ENCODE assay signal across 8 cellular contexts in genomic region chr16:3401719-3402397, GRCh38. TPM values are rescaled to one million over a fixed set of nuclear protein-coding genes. Genes with fewer than 3 reads are reported as not detected.
DNase-seq lines count a peak whose midpoint lies in the region; ATAC-seq, FAIRE-seq and TF ChIP-seq lines count a peak whose summit lies in the region.

No MANE protein-coding gene starts in this region.

- H3K4me3 ChIP-seq in A673 (ENCODE audit: low read depth, low read length, poor library complexity, severe bottlenecking): peak overlapping the region; percentile 75
- H3K4me3 ChIP-seq in GM06990 (replicated peaks; ENCODE audit: low read depth, low read length): peak overlapping the region; percentile 72
- peak overlapping the region; percentile 96 for H3K4me3 ChIP-seq in SK-N-MC
- H3K4me3 ChIP-seq in esophagus muscularis mucosa: peak overlapping the region; percentile 67 to 96 (median 81)
- H3K4me3 ChIP-seq in pancreas: peak overlapping the region; percentile 50 to 90 (median 80)

- no TSS peak for BruUV-seq in A673 (replicated peaks; lab: Mats Ljungman, UMichigan)

- peak overlapping the region; percentile 76 for H3K27ac ChIP-seq in A673 (ENCODE audit: low read depth, low read length, poor library complexity, severe bottlenecking)
- no peak overlapping the region; the same call in 1 of the 2 replicates for H3K27ac ChIP-seq in SK-N-MC
- peak overlapping the region; percentile 82 to 93 (median 86) for H3K27ac ChIP-seq in esophagus muscularis mucosa (replicated peaks in 1 of 4)
- peak overlapping the region; percentile 53 to 59 (median 57) for H3K27ac ChIP-seq in pancreas

- POLR2A ChIA-PET in A673 (lab: Charles Lee; ENCODE audit: low non-redundant PET): no interaction called here

- no peak for TF ChIP-seq POLR2A in esophagus muscularis mucosa (IDR thresholded peaks at IDR 0.05; ENCODE audit: low read depth)

- H3K9me3 ChIP-seq in A673 (ENCODE audit: low read depth, low read length, poor library complexity, severe bottlenecking) (peaks cover 50% of the 10 kb centered on the region), SK-N-MC (ENCODE audit: low read depth, low read length) (peaks cover 7% of the 10 kb centered on the region), esophagus muscularis mucosa (peaks cover 0 to 47% (median 39%) of the 10 kb centered on the region in 4 donors), pancreas (peaks cover 0 to 2% (median 0%) of the 10 kb centered on the region in 4 donors)

- H3K9ac ChIP-seq in SK-N-MC (ENCODE audit: insufficient read length): peak overlapping the region; percentile 79

- 33% methylated on average over 16 of the region's 17 CpGs for WGBS in esophagus muscularis mucosa
- 32 to 37% methylated on average over 17 of the region's 17 CpGs for WGBS in pancreas, 2 donors

- intact Hi-C loops in A673 (cut with micrococcal nuclease; ENCODE audit: unreplicated experiment): no loop called here
- intact Hi-C loops in esophagus muscularis mucosa (cut with DNase I): loop anchor here (2.0 to 10.0 kb wide), 4 partner anchors 40 to 120 kb away; partner anchors contain the start of genes C16orf90, NAA60, ZNF263 and ZNF597
- intact Hi-C loops in pancreas (cut with DNase I): no loop called here

- ATAC-seq in pancreas (no peak), HG03571 (IDR thresholded peaks at IDR 0.05; ENCODE audit: unreplicated experiment) (no peak), GM18858 (IDR thresholded peaks at IDR 0.05; ENCODE audit: unreplicated experiment) (no peak), HG03354 (IDR thresholded peaks at IDR 0.05; ENCODE audit: poor library complexity, severe bottlenecking, unreplicated experiment) (no peak)

- peak; percentile 34 for DNase-seq in A673 (ENCODE audit: low spot score)
- peak; percentile 15 for DNase-seq in GM06990 (ENCODE audit: extremely low read depth, insufficient read length)
- DNase-seq in SK-N-MC (ENCODE audit: low read depth, low spot score): no peak
- no peak for DNase-seq in esophagus muscularis mucosa (ENCODE audit: extremely low spot score)
- DNase-seq in pancreas: no peak

- H3K27me3 ChIP-seq in A673 (replicated peaks; ENCODE audit: insufficient read depth, low read depth, low read length, poor library complexity): no peaks in the 10 kb centered on the region
- no peaks in the 10 kb centered on the region; the same call in 1 of the 2 replicates for H3K27me3 ChIP-seq in GM06990 (replicated peaks; ENCODE audit: control insufficient read depth, insufficient read depth, low read length)
- H3K27me3 ChIP-seq in esophagus muscularis mucosa: no peaks in the 10 kb centered on the region
- no peaks in the 10 kb centered on the region for H3K27me3 ChIP-seq in pancreas

- TF ChIP-seq CTCF in A673 (conservative IDR thresholded peaks at IDR 0.05; ENCODE audit: low read depth, low read length) (no peak), GM06990 (IDR thresholded peaks at IDR 0.05; ENCODE audit: insufficient read depth, low read length, poor library complexity, severe bottlenecking) (no peak), esophagus muscularis mucosa (IDR thresholded peaks at IDR 0.05) (no peak), pancreas (IDR thresholded peaks at IDR 0.05) (no peak)

- no peak for TF ChIP-seq EP300 in esophagus muscularis mucosa (IDR thresholded peaks at IDR 0.05)

- H3K4me1 ChIP-seq in A673 (ENCODE audit: insufficient read depth, low read length, poor library complexity, severe bottlenecking): no peaks in the 10 kb centered on the region
- peaks cover 25 to 39% (median 35%) of the 10 kb centered on the region in 4 donors for H3K4me1 ChIP-seq in esophagus muscularis mucosa
- peaks cover 0 to 14% (median 0%) of the 10 kb centered on the region in 3 donors for H3K4me1 ChIP-seq in pancreas

- H3K36me3 ChIP-seq in A673 (ENCODE audit: insufficient read depth, low read length, poor library complexity, severe bottlenecking) (peaks cover 39% of the 10 kb centered on the region), GM06990 (ENCODE audit: control insufficient read depth, insufficient read depth, low read length) (peaks cover 14% of the 10 kb centered on the region), SK-N-MC (ENCODE audit: insufficient read depth, low read length) (peaks cover 62% of the 10 kb centered on the region), esophagus muscularis mucosa (peaks cover 32 to 57% (median 49%) of the 10 kb centered on the region in 4 donors), pancreas (peaks cover 0 to 23% (median 7%) of the 10 kb centered on the region in 3 donors)

- CTCF ChIA-PET in A673 (lab: Charles Lee): no interaction called here

- FAIRE-seq in pancreas (lab: Jason Lieb, UNC): no peak

RNA-seq across cellular contexts. Expression of gene ZNF174, which starts 0.8 kb away (rescaled TPM):
- total RNA-seq in A673 (2021): 12.2 and 13.7 TPM in 2 replicates
- 10 to 100 TPM in 3 of 4 donors, 1 to 10 TPM in 1; 8.9 to 23.2 (median 16.4) TPM for total RNA-seq in esophagus muscularis mucosa
- total RNA-seq in pancreas: 1 to 10 TPM; 2.2 to 5.1 (median 3.3) TPM
- 1 to 10 TPM; 3.5 to 4.2 TPM for polyA plus RNA-seq in pancreas

RNA-seq across cellular contexts. Expression of gene ZSCAN32, which starts 1.1 kb away (rescaled TPM):
- total RNA-seq in A673 (2021): 17.2 and 17.3 TPM in 2 replicates
- 10 to 100 TPM; 12.9 to 16.1 (median 15.2) TPM for total RNA-seq in esophagus muscularis mucosa
- total RNA-seq in pancreas: 1 to 10 TPM; 3.7 to 7.0 (median 6.8) TPM
- polyA plus RNA-seq in pancreas: 1 to 10 TPM; 4.7 to 9.4 TPM

RNA-seq across cellular contexts. Expression of gene ZNF597, which starts 41.4 kb away (rescaled TPM):
- total RNA-seq in A673 (2021): 2.4 and 2.8 TPM in 2 replicates
- 1 to 10 TPM; 1.5 to 2.2 (median 1.8) TPM for total RNA-seq in esophagus muscularis mucosa
- total RNA-seq in pancreas: 1 to 10 TPM in 3 of 6 donors, under 1 TPM in 3; 0.79 to 1.6 (median 0.99) TPM
- 1 to 10 TPM in 1 of 2 donors, under 1 TPM in 1; 0.53 to 1.0 TPM for polyA plus RNA-seq in pancreas

RNA-seq across cellular contexts. Expression of gene NAA60, which starts 41.6 kb away (rescaled TPM):
- 39.4 and 40.7 TPM in 2 replicates for total RNA-seq in A673 (2021)
- total RNA-seq in esophagus muscularis mucosa: 10 to 100 TPM; 28.0 to 59.8 (median 47.8) TPM
- total RNA-seq in pancreas: 10 to 100 TPM; 22.8 to 32.4 (median 24.9) TPM
- 10 to 100 TPM; 39.3 to 41.4 TPM for polyA plus RNA-seq in pancreas

RNA-seq across cellular contexts. Expression of gene OR2C1, which starts 46.2 kb away (rescaled TPM):
- not detected in 2 replicates for total RNA-seq in A673 (2021)
- total RNA-seq in esophagus muscularis mucosa: not detected
- under 1 TPM in 2 of 6 donors, not detected in 4; 0.16 TPM for total RNA-seq in pancreas
- under 1 TPM in 1 of 2 donors, not detected in 1; 0.05 TPM for polyA plus RNA-seq in pancreas

Comparison
In these comparisons a context has a peak if more than half of its experiments do, and no peak if none do; other contexts are left out.
1. DNase-seq: peak in A673 (single experiment) and GM06990 (single experiment); none in SK-N-MC (single experiment), esophagus muscularis mucosa (single experiment) and pancreas (0 of 6).
2. Peak in every context shown above with its lines, with median percentiles within 50 percentile points of each other: H3K4me3 ChIP-seq.